Comparison of ENCODE assay signal across 23 cellular contexts in genomic region chr18:9249254-9249653, GRCh38.
"Had no signal": no experiment of that assay in that cellular context is flagged by ENCODE, and none has a peak within 500 bp of the region (broad histone marks: within the 10 kb centered on the region; RNA-seq: fewer than 3 reads in every experiment).

No MANE protein-coding gene starts in this region.

- H3K4me3 ChIP-seq: dorsolateral prefrontal cortex, gastroesophageal sphincter, heart left ventricle, hepatocyte, left lung, right lobe of liver, suprapubic skin, transverse colon, upper lobe of right lung, uterus had no signal

- DNase-seq: cortex of kidney; dorsolateral prefrontal cortex; effector CD4-positive, alpha-beta T cell; foreskin keratinocyte; heart left ventricle; left cardiac atrium; left lung; mesendoderm; midbrain; naive thymus-derived CD4-positive, alpha-beta T cell; right lobe of liver; small intestine; stimulated activated CD4-positive, alpha-beta T cell treated with anti-CD3 and anti-CD28 coated beads, Interleukin-15, amount 100 ng/mL, for 24 hours; stimulated activated CD4-positive, alpha-beta T cell treated with anti-CD3 and anti-CD28 coated beads, Interleukin-2, amount 100 ng/mL, for 48 hours; stimulated activated naive CD4-positive, alpha-beta T cell; stimulated activated naive CD8-positive, alpha-beta T cell treated with anti-CD3 and anti-CD28 coated beads, Interleukin-15, amount 100 ng/mL, for 72 hours; transverse colon; upper lobe of right lung; uterus had no signal

- H3K27me3 Mint-ChIP-seq: naive thymus-derived CD4-positive, alpha-beta T cell; progenitor cell of endocrine pancreas; stimulated activated naive CD8-positive, alpha-beta T cell treated with anti-CD3 and anti-CD28 coated beads, Interleukin-15, amount 100 ng/mL, for 72 hours had no signal

- H3K27ac Mint-ChIP-seq: naive thymus-derived CD4-positive, alpha-beta T cell; progenitor cell of endocrine pancreas; stimulated activated naive CD8-positive, alpha-beta T cell treated with anti-CD3 and anti-CD28 coated beads, Interleukin-15, amount 100 ng/mL, for 72 hours had no signal

- H3K4me1 Mint-ChIP-seq: stimulated activated naive CD8-positive, alpha-beta T cell treated with anti-CD3 and anti-CD28 coated beads, Interleukin-15, amount 100 ng/mL, for 72 hours had no signal

- H3K9me3 ChIP-seq: gastroesophageal sphincter, heart left ventricle, left lung, right lobe of liver, suprapubic skin, transverse colon, upper lobe of right lung, uterus had no signal

- ATAC-seq: foreskin keratinocyte; gastroesophageal sphincter; heart left ventricle; left cardiac atrium; left lung; naive thymus-derived CD4-positive, alpha-beta T cell; right lobe of liver; stimulated activated naive CD8-positive, alpha-beta T cell treated with anti-CD3 and anti-CD28 coated beads, Interleukin-15, amount 100 ng/mL, for 72 hours had no signal

- H3K4me3 Mint-ChIP-seq: naive thymus-derived CD4-positive, alpha-beta T cell; stimulated activated naive CD8-positive, alpha-beta T cell treated with anti-CD3 and anti-CD28 coated beads, Interleukin-15, amount 100 ng/mL, for 72 hours had no signal
